In the genomic region with DNA sequence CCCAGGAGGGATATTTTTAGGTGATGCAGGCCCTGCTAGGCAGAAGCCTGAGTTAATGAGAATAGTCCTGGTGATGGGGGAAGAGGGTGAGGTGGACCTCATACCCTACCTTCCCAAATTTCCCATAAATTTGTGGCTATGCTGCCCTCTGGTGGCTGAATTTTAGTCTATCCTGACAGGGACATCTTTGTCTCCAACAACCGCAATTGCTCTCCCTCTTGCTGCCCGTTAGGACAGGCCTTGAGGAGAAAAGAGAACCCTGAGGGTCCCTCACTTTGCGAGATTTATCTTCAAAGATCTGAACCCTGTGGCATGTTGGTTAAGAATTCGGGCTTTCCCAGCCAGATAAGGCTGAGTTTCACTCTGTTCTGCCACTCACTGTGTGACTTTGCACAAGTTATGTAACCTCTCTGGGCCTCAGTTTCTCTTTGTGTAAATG, we compare ENCODE assay signal across 9 cellular contexts. TPM values are rescaled to one million over a fixed set of nuclear protein-coding genes. Genes with fewer than 3 reads are reported as not detected.
DNase-seq lines count a peak whose midpoint lies in the region; ATAC-seq and TF ChIP-seq lines count a peak whose summit lies in the region.
"Had no signal": no experiment of that assay in that cellular context is flagged by ENCODE, and none has a peak within 500 bp of the region (broad histone marks: within the 10 kb centered on the region; RNA-seq: fewer than 3 reads in every experiment).

No MANE protein-coding gene starts in this region.

- TF ChIP-seq CTCF in choroid plexus epithelial cell (conservative IDR thresholded peaks at IDR 0.05; ENCODE audit: low read depth, low read length): peak; percentile 76

- no peak for ATAC-seq in HG02870 (IDR thresholded peaks at IDR 0.05; ENCODE audit: unreplicated experiment)

- peak overlapping the region; percentile 69 for H3K27ac ChIP-seq in SJCRH30

- H3K36me3 ChIP-seq in SJCRH30: peaks cover 34% of the 10 kb centered on the region

- H3K27me3 ChIP-seq in SJCRH30: no peaks in the 10 kb centered on the region

- DNase-seq in NCI-H2227 (lab: John Stamatoyannopoulos, UW; ENCODE audit: unreplicated experiment): peak; percentile 48
- no peak for DNase-seq in NCI-H2227 treated with DMSO at 0.1 percent for 48 hours (lab: John Stamatoyannopoulos, UW)
- DNase-seq in LoVo (ENCODE audit: low spot score): peak; percentile 59
- peak; percentile 79 to 89 for DNase-seq in SJCRH30
- peak; percentile 59 for DNase-seq in choroid plexus epithelial cell (ENCODE audit: low read depth)
- DNase-seq in lung microvascular endothelial cell (ENCODE audit: low read depth in 2 of 2): peak; percentile 49 to 60
- DNase-seq in ureter (ENCODE audit: low spot score): peak; percentile 77
- DNase-seq: activated naive CD8-positive, alpha-beta T cell treated with anti-CD3 and anti-CD28 coated beads, Interleukin-2, amount 10 ng/mL, durations not matched to agents 7 days and 5 days had no signal

- no peak overlapping the region for H3K4me3 ChIP-seq in SJCRH30
- no peak overlapping the region for H3K4me3 ChIP-seq in choroid plexus epithelial cell (ENCODE audit: low read depth, low read length)

- no peaks in the 10 kb centered on the region for H3K9me3 ChIP-seq in SJCRH30 (replicated peaks)

- peaks cover 20% of the 10 kb centered on the region for H3K4me1 ChIP-seq in SJCRH30

RNA-seq across cellular contexts. Expression of gene ZNF385A, which starts 9.8 kb away (rescaled TPM):
- 12.7 and 13.2 TPM in 2 replicates for total RNA-seq in SJCRH30 (2014; rRNA removed; shearing (Covaris generic))
- 0.65 and 0.99 TPM in 2 replicates for total RNA-seq in lung microvascular endothelial cell
- 88.4 TPM for total RNA-seq in ureter

RNA-seq across cellular contexts. Expression of gene ITGA5, which starts 24.8 kb away (rescaled TPM):
- total RNA-seq in SJCRH30 (2014; rRNA removed; shearing (Covaris generic)): 37.3 and 38.1 TPM in 2 replicates
- total RNA-seq in lung microvascular endothelial cell: 257 and 294 TPM in 2 replicates
- 117 TPM for total RNA-seq in ureter

RNA-seq across cellular contexts. Expression of gene GPR84, which starts 30.0 kb away (rescaled TPM):
- total RNA-seq in SJCRH30 (2014; rRNA removed; shearing (Covaris generic)): not detected in 2 replicates
- under 0.01 TPM in 1 of 2 replicates, not detected in the other for total RNA-seq in lung microvascular endothelial cell
- total RNA-seq in ureter: 0.34 TPM
